In the genomic region with DNA sequence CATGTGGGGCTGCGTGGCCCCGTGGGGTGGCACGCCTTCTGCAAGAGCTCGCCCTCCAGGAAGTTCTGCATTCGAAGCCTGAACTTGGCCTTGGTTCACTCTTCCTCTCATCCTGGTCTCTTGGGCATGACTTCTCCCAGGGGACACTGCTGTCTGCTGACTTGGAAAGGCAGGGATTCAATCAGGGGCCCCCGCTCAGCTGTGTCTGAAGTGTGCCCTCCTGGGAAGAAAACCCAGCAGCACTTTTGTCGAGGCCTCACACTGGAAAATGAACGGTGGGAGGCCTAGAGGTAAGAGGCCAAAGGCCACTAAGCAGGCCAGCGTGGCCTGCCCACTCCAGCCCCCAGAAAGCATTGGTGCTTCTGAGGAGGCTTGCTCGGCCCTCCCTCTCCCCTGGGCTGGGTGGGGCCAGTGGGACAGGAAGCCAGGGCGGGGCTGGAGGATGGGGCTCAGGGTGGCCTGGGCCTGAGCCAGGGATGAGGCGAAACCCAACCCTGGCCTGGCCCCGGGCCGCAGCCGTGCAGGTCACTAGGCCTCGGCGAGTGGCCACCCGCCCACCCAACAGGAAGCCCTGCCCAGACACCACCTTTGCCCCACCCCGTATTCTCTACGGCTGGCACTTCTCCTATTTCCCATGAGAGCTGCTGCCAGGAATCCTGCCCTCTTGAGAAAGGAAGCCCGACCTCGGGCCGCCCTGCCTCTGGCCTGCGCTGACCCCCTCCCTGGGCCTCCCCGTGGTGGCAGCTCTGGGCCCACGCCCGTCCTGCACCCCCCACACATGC, we compare ENCODE assay signal across 8 cellular contexts.
DNase-seq lines count a peak whose midpoint lies in the region; TF ChIP-seq lines count a peak whose summit lies in the region.

No MANE protein-coding gene starts in this region.

- H3K9me3 ChIP-seq in prostate gland: no peaks in the 10 kb centered on the region

- H3K36me3 ChIP-seq in H7 (replicated peaks; ENCODE audit: control insufficient read depth, insufficient read depth, low read length) (no peaks in the 10 kb centered on the region; the same call in 1 of the 2 replicates), prostate gland (no peaks in the 10 kb centered on the region)

- H3K4me3 Mint-ChIP-seq in activated T-helper 2 cell treated with anti-CD3 and anti-CD28 coated beads, Interferon-gamma antibody, Interleukin-2, Interleukin-4, amounts not matched to agents 10 μg/mL and 5 μg/mL and 100 μg/mL, durations not matched to agents 14 hours and 24 hours and 36 hours (ENCODE audit: low read depth): no peak overlapping the region

- DNase-seq in EH (ENCODE audit: low read depth) (peak; percentile 91), H7 (peak; percentile 78), NCI-H2196 treated with DMSO at 0.1 percent for 48 hours (lab: John Stamatoyannopoulos, UW; ENCODE audit: unreplicated experiment) (peak; percentile 62), glomerular visceral epithelial cell (ENCODE audit: extremely low spot score) (peak; percentile 98), prostate gland (ENCODE audit: low spot score) (no peak), NCI-H2227 treated with DMSO at 0.1 percent for 48 hours (lab: John Stamatoyannopoulos, UW) (no peak), KG1 (lab: John Stamatoyannopoulos, UW) (no peak)
- peak; percentile 36 for DNase-seq in activated T-helper 2 cell treated with anti-CD3 and anti-CD28 coated beads, Interferon-gamma antibody, Interleukin-2, Interleukin-4, amounts not matched to agents 10 μg/mL and 5 μg/mL and 100 μg/mL, durations not matched to agents 14 hours and 24 hours and 36 hours (ENCODE audit: low spot score)

- peaks cover 30% of the 10 kb centered on the region for H3K4me1 Mint-ChIP-seq in activated T-helper 2 cell treated with anti-CD3 and anti-CD28 coated beads, Interferon-gamma antibody, Interleukin-2, Interleukin-4, amounts not matched to agents 10 μg/mL and 5 μg/mL and 100 μg/mL, durations not matched to agents 14 hours and 24 hours and 36 hours (ENCODE audit: low read depth)

- H3K27me3 ChIP-seq in H7 (ENCODE audit: control insufficient read depth, insufficient read depth, low read length) (no peaks in the 10 kb centered on the region), prostate gland (replicated peaks; ENCODE audit: insufficient read depth) (no peaks in the 10 kb centered on the region)

- 33% methylated on average over 26 of the region's 27 CpGs for WGBS in prostate gland

- peak overlapping the region; percentile 69 to 71 for H3K27ac ChIP-seq in prostate gland

- no peak overlapping the region for H3K4me3 ChIP-seq in H7 (ENCODE audit: insufficient read depth, low read depth, low read length)
- H3K4me3 ChIP-seq in prostate gland: no peak overlapping the region

- peaks cover 45% of the 10 kb centered on the region for H3K4me1 ChIP-seq in prostate gland (replicated peaks)

- intact Hi-C loops in activated T-helper 2 cell treated with anti-CD3 and anti-CD28 coated beads, Interferon-gamma antibody, Interleukin-2, Interleukin-4, amounts not matched to agents 10 μg/mL and 5 μg/mL and 100 μg/mL, durations not matched to agents 14 hours and 24 hours and 36 hours (cut with micrococcal nuclease): no loop called here
- intact Hi-C loops in prostate gland (cut with DNase I): no loop called here

- no peak for TF ChIP-seq CTCF in prostate gland (IDR thresholded peaks at IDR 0.05)

- no peaks in the 10 kb centered on the region for H3K36me3 Mint-ChIP-seq in activated T-helper 2 cell treated with anti-CD3 and anti-CD28 coated beads, Interferon-gamma antibody, Interleukin-2, Interleukin-4, amounts not matched to agents 10 μg/mL and 5 μg/mL and 100 μg/mL, durations not matched to agents 14 hours and 24 hours and 36 hours (ENCODE audit: low read depth)

- no peaks in the 10 kb centered on the region for H3K27me3 Mint-ChIP-seq in activated T-helper 2 cell treated with anti-CD3 and anti-CD28 coated beads, Interferon-gamma antibody, Interleukin-2, Interleukin-4, amounts not matched to agents 10 μg/mL and 5 μg/mL and 100 μg/mL, durations not matched to agents 14 hours and 24 hours and 36 hours (ENCODE audit: low read depth)

- TF ChIP-seq POLR2A in prostate gland (IDR thresholded peaks at IDR 0.05): no peak

- no peaks in the 10 kb centered on the region for H3K9me3 Mint-ChIP-seq in activated T-helper 2 cell treated with anti-CD3 and anti-CD28 coated beads, Interferon-gamma antibody, Interleukin-2, Interleukin-4, amounts not matched to agents 10 μg/mL and 5 μg/mL and 100 μg/mL, durations not matched to agents 14 hours and 24 hours and 36 hours

- H3K27ac Mint-ChIP-seq in activated T-helper 2 cell treated with anti-CD3 and anti-CD28 coated beads, Interferon-gamma antibody, Interleukin-2, Interleukin-4, amounts not matched to agents 10 μg/mL and 5 μg/mL and 100 μg/mL, durations not matched to agents 14 hours and 24 hours and 36 hours: peak overlapping the region; percentile 58

Comparison
In these comparisons a context has a peak if more than half of its experiments do, and no peak if none do; other contexts are left out.
1. DNase-seq: peak in EH (single experiment), H7 (single experiment), NCI-H2196 treated with DMSO at 0.1 percent for 48 hours (single experiment), activated T-helper 2 cell treated with anti-CD3 and anti-CD28 coated beads, Interferon-gamma antibody, Interleukin-2, Interleukin-4, amounts not matched to agents 10 μg/mL and 5 μg/mL and 100 μg/mL, durations not matched to agents 14 hours and 24 hours and 36 hours (single experiment) and glomerular visceral epithelial cell (single experiment); none in prostate gland (single experiment), NCI-H2227 treated with DMSO at 0.1 percent for 48 hours (single experiment) and KG1 (single experiment).